ENCODE assay signal across 1 cellular context in genomic region chr2:7031424-7032245, GRCh38.
TF ChIP-seq lines count a peak whose summit lies in the region.

No MANE protein-coding gene starts in this region.

TF ChIP-seq in HepG2, 621 proteins besides CTCF, POLR2A, EP300 and RAD21 (continued from another document and continues in another):
- TF ChIP-seq, protein P1, sequence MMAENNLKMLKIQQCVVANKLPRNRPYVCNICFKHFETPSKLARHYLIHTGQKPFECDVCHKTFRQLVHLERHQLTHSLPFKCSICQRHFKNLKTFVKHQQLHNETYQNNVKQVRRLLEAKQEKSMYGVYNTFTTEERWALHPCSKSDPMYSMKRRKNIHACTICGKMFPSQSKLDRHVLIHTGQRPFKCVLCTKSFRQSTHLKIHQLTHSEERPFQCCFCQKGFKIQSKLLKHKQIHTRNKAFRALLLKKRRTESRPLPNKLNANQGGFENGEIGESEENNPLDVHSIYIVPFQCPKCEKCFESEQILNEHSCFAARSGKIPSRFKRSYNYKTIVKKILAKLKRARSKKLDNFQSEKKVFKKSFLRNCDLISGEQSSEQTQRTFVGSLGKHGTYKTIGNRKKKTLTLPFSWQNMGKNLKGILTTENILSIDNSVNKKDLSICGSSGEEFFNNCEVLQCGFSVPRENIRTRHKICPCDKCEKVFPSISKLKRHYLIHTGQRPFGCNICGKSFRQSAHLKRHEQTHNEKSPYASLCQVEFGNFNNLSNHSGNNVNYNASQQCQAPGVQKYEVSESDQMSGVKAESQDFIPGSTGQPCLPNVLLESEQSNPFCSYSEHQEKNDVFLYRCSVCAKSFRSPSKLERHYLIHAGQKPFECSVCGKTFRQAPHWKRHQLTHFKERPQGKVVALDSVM (CRISPR knock-in tag; IDR thresholded peaks at IDR 0.05), result peak; percentile 71
- peak; percentile 63; the same call in 1 of the 2 replicates for TF ChIP-seq ELF1 (CRISPR knock-in tag; IDR thresholded peaks at IDR 0.05)
- peak; percentile 91 for TF ChIP-seq BCL6 (CRISPR knock-in tag; IDR thresholded peaks at IDR 0.05)
- 0 out of 2 replicates have a peak, but pooled peaks have one; percentile 77 for TF ChIP-seq KLF6 (CRISPR knock-in tag; IDR thresholded peaks at IDR 0.05)
- TF ChIP-seq ERF (CRISPR knock-in tag; IDR thresholded peaks at IDR 0.05), result peak; percentile 95
- peak; percentile 74; the same call in 1 of the 2 replicates for TF ChIP-seq TP53 (CRISPR knock-in tag; conservative IDR thresholded peaks at IDR 0.05)
- no peak for TF ChIP-seq ZNF878 (CRISPR knock-in tag; IDR thresholded peaks at IDR 0.05)
- no peak for TF ChIP-seq ZNF660 (CRISPR knock-in tag; IDR thresholded peaks at IDR 0.05; ENCODE audit: borderline replicate concordance, low read depth)
- peak; percentile 68; the same call in 1 of the 2 replicates for TF ChIP-seq SMC3 (IDR thresholded peaks at IDR 0.05; ENCODE audit: low read length)
- TF ChIP-seq KLF16 (CRISPR knock-in tag; IDR thresholded peaks at IDR 0.05), result peak in 1 of 2 experiments; percentile 84; a peak in 2 of 4 replicates
- TF ChIP-seq ATF2 (CRISPR knock-in tag; IDR thresholded peaks at IDR 0.05), result peak; percentile 94
- TF ChIP-seq ZNF136 (CRISPR knock-in tag; IDR thresholded peaks at IDR 0.05; ENCODE audit: low read depth), result peak; percentile 82; the same call in 1 of the 2 replicates
- TF ChIP-seq ZBTB34 (CRISPR knock-in tag; IDR thresholded peaks at IDR 0.05), result peak; percentile 93
- TF ChIP-seq, protein P2, sequence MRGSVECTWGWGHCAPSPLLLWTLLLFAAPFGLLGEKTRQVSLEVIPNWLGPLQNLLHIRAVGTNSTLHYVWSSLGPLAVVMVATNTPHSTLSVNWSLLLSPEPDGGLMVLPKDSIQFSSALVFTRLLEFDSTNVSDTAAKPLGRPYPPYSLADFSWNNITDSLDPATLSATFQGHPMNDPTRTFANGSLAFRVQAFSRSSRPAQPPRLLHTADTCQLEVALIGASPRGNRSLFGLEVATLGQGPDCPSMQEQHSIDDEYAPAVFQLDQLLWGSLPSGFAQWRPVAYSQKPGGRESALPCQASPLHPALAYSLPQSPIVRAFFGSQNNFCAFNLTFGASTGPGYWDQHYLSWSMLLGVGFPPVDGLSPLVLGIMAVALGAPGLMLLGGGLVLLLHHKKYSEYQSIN (CRISPR knock-in tag; IDR thresholded peaks at IDR 0.05; ENCODE audit: borderline replicate concordance), result no peak
- TF ChIP-seq, protein P3, sequence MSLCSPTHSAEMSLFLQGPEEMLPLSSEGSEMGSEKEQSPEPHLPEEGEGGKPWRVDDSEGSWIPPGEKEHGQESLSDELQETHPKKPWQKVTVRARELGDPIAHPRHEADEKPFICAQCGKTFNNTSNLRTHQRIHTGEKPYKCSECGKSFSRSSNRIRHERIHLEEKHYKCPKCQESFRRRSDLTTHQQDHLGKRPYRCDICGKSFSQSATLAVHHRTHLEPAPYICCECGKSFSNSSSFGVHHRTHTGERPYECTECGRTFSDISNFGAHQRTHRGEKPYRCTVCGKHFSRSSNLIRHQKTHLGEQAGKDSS (CRISPR knock-in tag; IDR thresholded peaks at IDR 0.05; ENCODE audit: borderline replicate concordance, low read depth), result peak; percentile 65; the same call in 1 of the 2 replicates
- TF ChIP-seq ZBTB14 (CRISPR knock-in tag; IDR thresholded peaks at IDR 0.05), result peak; percentile 58
- no peak for TF ChIP-seq ATF1 (CRISPR knock-in tag; IDR thresholded peaks at IDR 0.05)
- TF ChIP-seq, protein P4, sequence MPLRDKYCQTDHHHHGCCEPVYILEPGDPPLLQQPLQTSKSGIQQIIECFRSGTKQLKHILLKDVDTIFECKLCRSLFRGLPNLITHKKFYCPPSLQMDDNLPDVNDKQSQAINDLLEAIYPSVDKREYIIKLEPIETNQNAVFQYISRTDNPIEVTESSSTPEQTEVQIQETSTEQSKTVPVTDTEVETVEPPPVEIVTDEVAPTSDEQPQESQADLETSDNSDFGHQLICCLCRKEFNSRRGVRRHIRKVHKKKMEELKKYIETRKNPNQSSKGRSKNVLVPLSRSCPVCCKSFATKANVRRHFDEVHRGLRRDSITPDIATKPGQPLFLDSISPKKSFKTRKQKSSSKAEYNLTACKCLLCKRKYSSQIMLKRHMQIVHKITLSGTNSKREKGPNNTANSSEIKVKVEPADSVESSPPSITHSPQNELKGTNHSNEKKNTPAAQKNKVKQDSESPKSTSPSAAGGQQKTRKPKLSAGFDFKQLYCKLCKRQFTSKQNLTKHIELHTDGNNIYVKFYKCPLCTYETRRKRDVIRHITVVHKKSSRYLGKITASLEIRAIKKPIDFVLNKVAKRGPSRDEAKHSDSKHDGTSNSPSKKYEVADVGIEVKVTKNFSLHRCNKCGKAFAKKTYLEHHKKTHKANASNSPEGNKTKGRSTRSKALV (CRISPR knock-in tag; IDR thresholded peaks at IDR 0.05), result no peak
- 0 out of 2 replicates have a peak, but pooled peaks have one; percentile 26 for TF ChIP-seq ELF4 (CRISPR knock-in tag; IDR thresholded peaks at IDR 0.05; ENCODE audit: borderline replicate concordance)
- no peak for TF ChIP-seq ZFAT (CRISPR knock-in tag; conservative IDR thresholded peaks at IDR 0.05)
- TF ChIP-seq FOSL1 (CRISPR knock-in tag; IDR thresholded peaks at IDR 0.05; ENCODE audit: borderline replicate concordance), result no peak
- TF ChIP-seq TSC22D2 (CRISPR knock-in tag; IDR thresholded peaks at IDR 0.05; ENCODE audit: borderline replicate concordance), result peak; percentile 47; the same call in 1 of the 2 replicates
- peak; percentile 86 for TF ChIP-seq ZNF792 (CRISPR knock-in tag; IDR thresholded peaks at IDR 0.05)
- TF ChIP-seq ZFP36 (IDR thresholded peaks at IDR 0.05; ENCODE audit: borderline replicate concordance, low read depth, low read length, partially characterized antibody), result no peak
- no peak for TF ChIP-seq SIN3A (IDR thresholded peaks at IDR 0.05; ENCODE audit: borderline replicate concordance, low read depth, low read length)
- TF ChIP-seq MXD1 (CRISPR knock-in tag; IDR thresholded peaks at IDR 0.05), result peak; percentile 46; the same call in 1 of the 2 replicates
- peak; percentile 45; the same call in 1 of the 2 replicates for TF ChIP-seq SIX1 (CRISPR knock-in tag; IDR thresholded peaks at IDR 0.05; ENCODE audit: borderline replicate concordance)
- TF ChIP-seq FOXP1 (IDR thresholded peaks at IDR 0.05), result peak; percentile 88
- TF ChIP-seq FOXP1 (CRISPR knock-in tag; IDR thresholded peaks at IDR 0.05), result peak; percentile 96
- peak; percentile 47; the same call in 1 of the 2 replicates for TF ChIP-seq RNF2 (conservative IDR thresholded peaks at IDR 0.05; ENCODE audit: low read depth)
- TF ChIP-seq ZHX2 (IDR thresholded peaks at IDR 0.05; ENCODE audit: low read depth), result peak; percentile 87
- no peak for TF ChIP-seq ZHX2 (CRISPR knock-in tag; IDR thresholded peaks at IDR 0.05; ENCODE audit: borderline replicate concordance)
- TF ChIP-seq ZNF225 (CRISPR knock-in tag; IDR thresholded peaks at IDR 0.05), result no peak
- no peak for TF ChIP-seq MED8 (CRISPR knock-in tag; IDR thresholded peaks at IDR 0.05; ENCODE audit: insufficient replicate concordance)
- TF ChIP-seq SRF (IDR thresholded peaks at IDR 0.05; ENCODE audit: low read depth, low read length), result no peak
- TF ChIP-seq RFXAP (CRISPR knock-in tag; IDR thresholded peaks at IDR 0.05; ENCODE audit: borderline replicate concordance), result peak; percentile 82; the same call in 1 of the 2 replicates
- no peak for TF ChIP-seq ZSCAN30 (CRISPR knock-in tag; IDR thresholded peaks at IDR 0.05)
- peak; percentile 89 for TF ChIP-seq REPIN1 (CRISPR knock-in tag; IDR thresholded peaks at IDR 0.05; ENCODE audit: borderline replicate concordance, low read depth)
- peak; percentile 99 for TF ChIP-seq GATAD2A (CRISPR knock-in tag; IDR thresholded peaks at IDR 0.05)
- TF ChIP-seq YEATS2 (CRISPR knock-in tag; IDR thresholded peaks at IDR 0.05; ENCODE audit: borderline replicate concordance), result peak; percentile 90; the same call in 1 of the 2 replicates
- peak; percentile 92 for TF ChIP-seq ELF3 (CRISPR knock-in tag; IDR thresholded peaks at IDR 0.05)
- TF ChIP-seq, protein P5, sequence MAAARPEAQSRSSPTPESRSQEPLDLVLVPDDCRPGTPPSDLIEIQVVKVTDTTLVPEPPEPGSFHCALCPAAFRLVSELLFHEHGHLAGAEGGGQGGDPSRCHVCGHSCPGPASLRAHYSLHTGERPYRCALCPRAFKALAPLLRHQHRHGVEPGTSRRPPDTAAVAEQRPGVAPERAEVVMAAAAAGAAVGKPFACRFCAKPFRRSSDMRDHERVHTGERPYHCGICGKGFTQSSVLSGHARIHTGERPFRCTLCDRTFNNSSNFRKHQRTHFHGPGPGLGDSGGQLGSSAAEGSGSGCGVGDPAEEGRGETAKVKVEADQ (CRISPR knock-in tag; IDR thresholded peaks at IDR 0.05; ENCODE audit: borderline replicate concordance), result peak; percentile 54; the same call in 1 of the 2 replicates
- TF ChIP-seq ZC3H13 (CRISPR knock-in tag; IDR thresholded peaks at IDR 0.05), result peak; percentile 70; the same call in 1 of the 2 replicates
